Comparison of ENCODE assay signal across 9 cellular contexts in the genomic region with DNA sequence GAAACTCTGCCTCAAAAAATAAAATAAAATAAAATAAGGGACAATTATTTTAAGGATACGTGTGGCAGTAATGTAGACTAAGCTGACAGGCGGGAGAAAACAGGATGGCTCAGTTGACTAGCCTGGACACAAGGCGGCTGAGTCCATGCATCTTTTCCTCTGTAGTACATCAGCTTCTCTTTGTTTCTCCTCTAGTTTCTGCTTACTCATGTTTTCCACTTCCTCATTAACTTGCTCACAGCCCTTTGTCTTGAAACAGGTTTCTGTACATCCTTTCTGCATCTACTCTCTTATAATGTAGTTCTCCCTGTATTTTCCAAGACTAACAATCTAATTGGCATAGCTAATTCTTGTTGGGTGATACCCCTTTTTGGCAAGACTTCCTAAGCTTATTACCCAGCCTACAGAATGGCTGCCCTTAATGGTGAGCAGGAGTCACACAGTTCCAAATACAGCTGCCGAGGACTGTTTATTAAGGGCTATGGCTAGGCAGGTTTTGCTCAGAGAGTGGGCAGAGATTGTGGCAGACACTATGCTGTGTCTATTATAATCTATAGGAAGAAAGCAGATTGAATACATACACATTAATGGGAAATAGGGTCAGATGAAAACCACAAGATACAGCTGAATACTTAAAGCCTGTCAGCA. TPM values are rescaled to one million over a fixed set of nuclear protein-coding genes. Genes with fewer than 3 reads are reported as not detected.
DNase-seq lines count a peak whose midpoint lies in the region; TF ChIP-seq lines count a peak whose summit lies in the region.
"Had no signal": no experiment of that assay in that cellular context is flagged by ENCODE, and none has a peak within 500 bp of the region (broad histone marks: within the 10 kb centered on the region; RNA-seq: fewer than 3 reads in every experiment).

No MANE protein-coding gene starts in this region.

- H3K4me3 ChIP-seq in effector memory CD4-positive, alpha-beta T cell (ENCODE audit: insufficient read depth, low read depth, low read length, poor library complexity, severe bottlenecking): no peak overlapping the region
- H3K4me3 ChIP-seq: lung had no signal

- no peaks in the 10 kb centered on the region for H3K9me3 Mint-ChIP-seq in endothelial cell (ENCODE audit: unreplicated experiment)

- no peak overlapping the region for H3K27ac ChIP-seq in effector memory CD4-positive, alpha-beta T cell (ENCODE audit: insufficient read depth, low read length, poor library complexity, severe bottlenecking)

- H3K27ac Mint-ChIP-seq in endothelial cell (ENCODE audit: unreplicated experiment): peak overlapping the region; percentile 65

- H3K9me3 ChIP-seq in effector memory CD4-positive, alpha-beta T cell (ENCODE audit: control insufficient read depth, low read length): no peaks in the 10 kb centered on the region

- no peaks in the 10 kb centered on the region for H3K36me3 Mint-ChIP-seq in endothelial cell (ENCODE audit: low read depth, unreplicated experiment)

- no peaks in the 10 kb centered on the region for H3K27me3 Mint-ChIP-seq in endothelial cell (ENCODE audit: unreplicated experiment)

- DNase-seq in DMS53 (lab: John Stamatoyannopoulos, UW) (peak; percentile 12), DMS53 treated with DMSO at 0.1 percent for 48 hours (lab: John Stamatoyannopoulos, UW; ENCODE audit: unreplicated experiment) (no peak), H4 (ENCODE audit: low spot score) (peak; percentile 8), NCI-H1436 treated with DMSO at 0.1 percent for 48 hours (lab: John Stamatoyannopoulos, UW) (peak; percentile 3), endothelial cell (ENCODE audit: low spot score) (no peak), glomerular visceral epithelial cell (ENCODE audit: extremely low spot score) (no peak)
- DNase-seq in effector memory CD4-positive, alpha-beta T cell: no peak
- DNase-seq in stimulated activated naive CD4-positive, alpha-beta T cell treated with Interleukin-2 at 50 U/mL for 16 hours (lab: John Stamatoyannopoulos, UW): no peak

- no peaks in the 10 kb centered on the region for H3K4me1 ChIP-seq in effector memory CD4-positive, alpha-beta T cell (ENCODE audit: control insufficient read depth, insufficient read depth, low read length, poor library complexity, severe bottlenecking)

- peaks cover 4% of the 10 kb centered on the region for H3K4me1 Mint-ChIP-seq in endothelial cell (ENCODE audit: unreplicated experiment)

- H3K36me3 ChIP-seq in effector memory CD4-positive, alpha-beta T cell (ENCODE audit: control insufficient read depth, insufficient read depth, low read length): no peaks in the 10 kb centered on the region

- no peak overlapping the region for H3K4me3 Mint-ChIP-seq in endothelial cell (ENCODE audit: unreplicated experiment)

- H3K27me3 ChIP-seq in effector memory CD4-positive, alpha-beta T cell (replicated peaks; ENCODE audit: control insufficient read depth, insufficient read depth, low read length, poor library complexity, severe bottlenecking): no peaks in the 10 kb centered on the region

- TF ChIP-seq CTCF in endothelial cell (IDR thresholded peaks at IDR 0.05; ENCODE audit: unreplicated experiment): no peak

RNA-seq across cellular contexts. Expression of a gene that starts 58.7 kb away (rescaled TPM):
- total RNA-seq in H4 (2014; rRNA removed; shearing (Covaris generic)): 7.2 and 8.5 TPM in 2 replicates
- 2.4 TPM for total RNA-seq in endothelial cell (ENCODE audit: unreplicated experiment)

Comparison
In these comparisons a context has a peak if more than half of its experiments do, and no peak if none do; other contexts are left out.
1. DNase-seq: peak in DMS53 (single experiment), H4 (single experiment) and NCI-H1436 treated with DMSO at 0.1 percent for 48 hours (single experiment); none in DMS53 treated with DMSO at 0.1 percent for 48 hours (single experiment), endothelial cell (single experiment), effector memory CD4-positive, alpha-beta T cell (0 of 3), stimulated activated naive CD4-positive, alpha-beta T cell treated with Interleukin-2 at 50 U/mL for 16 hours (single experiment) and glomerular visceral epithelial cell (single experiment).